Comparison of ENCODE assay signal across 8 cellular contexts in genomic region chr1:54407201-54407956, GRCh38.
DNase-seq lines count a peak whose midpoint lies in the region; ATAC-seq and TF ChIP-seq lines count a peak whose summit lies in the region.

No MANE protein-coding gene starts in this region.

- DNase-seq in AML-193 (lab: John Stamatoyannopoulos, UW): peak; percentile 90 to 91
- peak; percentile 87 for DNase-seq in KG1 (lab: John Stamatoyannopoulos, UW)
- peak; percentile 51 for DNase-seq in OCI-M2 (lab: John Stamatoyannopoulos, UW; ENCODE audit: unreplicated experiment)
- DNase-seq in activated T-cell treated with anti-CD3 and anti-CD28 coated beads, Interleukin-2, amount 50 U/mL, for 1 hour: peak; percentile 62
- peak; percentile 93 to 94 for DNase-seq in erythroblast (lab: John Stamatoyannopoulos, UW)
- DNase-seq in midbrain (lab: John Stamatoyannopoulos, UW): peak; percentile 88

- H3K27me3 Mint-ChIP-seq in stimulated activated memory B cell treated with anti-CD40 and anti-IgM and Interleukin-4, amounts not matched to agents 10 μg/mL and 1 μg/mL and 100 μg/mL, for 72 hours: no peaks in the 10 kb centered on the region

- no peak for TF ChIP-seq POLR2A in erythroblast (IDR thresholded peaks at IDR 0.05; ENCODE audit: low read length)

- no peaks in the 10 kb centered on the region for H3K36me3 Mint-ChIP-seq in stimulated activated memory B cell treated with anti-CD40 and anti-IgM and Interleukin-4, amounts not matched to agents 10 μg/mL and 1 μg/mL and 100 μg/mL, for 72 hours

- peak; percentile 29 for ATAC-seq in GM19324 (IDR thresholded peaks at IDR 0.05; ENCODE audit: low FRiP score, unreplicated experiment)
- peak; percentile 66 for ATAC-seq in stimulated activated memory B cell treated with anti-CD40 and anti-IgM and Interleukin-4, amounts not matched to agents 10 μg/mL and 1 μg/mL and 100 μg/mL, for 72 hours

- peak overlapping the region; percentile 65 for H3K27ac Mint-ChIP-seq in stimulated activated memory B cell treated with anti-CD40 and anti-IgM and Interleukin-4, amounts not matched to agents 10 μg/mL and 1 μg/mL and 100 μg/mL, for 72 hours

- no peaks in the 10 kb centered on the region for H3K9me3 Mint-ChIP-seq in stimulated activated memory B cell treated with anti-CD40 and anti-IgM and Interleukin-4, amounts not matched to agents 10 μg/mL and 1 μg/mL and 100 μg/mL, for 72 hours

- peaks cover 52% of the 10 kb centered on the region for H3K4me1 Mint-ChIP-seq in stimulated activated memory B cell treated with anti-CD40 and anti-IgM and Interleukin-4, amounts not matched to agents 10 μg/mL and 1 μg/mL and 100 μg/mL, for 72 hours

- H3K4me3 Mint-ChIP-seq in stimulated activated memory B cell treated with anti-CD40 and anti-IgM and Interleukin-4, amounts not matched to agents 10 μg/mL and 1 μg/mL and 100 μg/mL, for 72 hours: peak overlapping the region; percentile 84

Comparison
In these comparisons a context has a peak if more than half of its experiments do, and no peak if none do; other contexts are left out.
1. Peak in every context shown above with its lines: DNase-seq and ATAC-seq.